In genomic region chr15:88467073-88467934, GRCh38 we compare ENCODE assay signal across 1 cellular context.
TF ChIP-seq lines count a peak whose summit lies in the region.

TSS of gene MRPL46 (minus strand) at chr15:88467388. CDS start at chr15:88467377, 11 bp downstream.
TSS of gene MRPS11 (plus strand) at chr15:88467708. CDS start at chr15:88467718, 10 bp downstream.

TF ChIP-seq in HEK293, 187 proteins besides CTCF, POLR2A, EP300 and RAD21 (continued from another document and continues in another):
- TF ChIP-seq AEBP2 (tag by site-specific recombination; IDR thresholded peaks at IDR 0.05; ENCODE audit: borderline replicate concordance) (no peak), ZNF768 (tag by site-specific recombination; IDR thresholded peaks at IDR 0.05) (no peak), ZNF530 (tag by site-specific recombination; IDR thresholded peaks at IDR 0.05; ENCODE audit: low read depth) (no peak), ZNF747 (tag by site-specific recombination; IDR thresholded peaks at IDR 0.05) (no peak), ZSCAN4 (tag by site-specific recombination; IDR thresholded peaks at IDR 0.05) (no peak), ZBTB11 (tag by site-specific recombination; conservative IDR thresholded peaks at IDR 0.05; ENCODE audit: low read depth) (peak; percentile 55), ZNF610 (tag by site-specific recombination; IDR thresholded peaks at IDR 0.05; ENCODE audit: borderline replicate concordance) (peak; percentile 95), ZBTB26 (tag by site-specific recombination; optimal IDR thresholded peaks at IDR 0.05) (peak; percentile 67), ZNF629 (tag by site-specific recombination; IDR thresholded peaks at IDR 0.05) (peak; percentile 67), ZNF292 (tag by site-specific recombination; IDR thresholded peaks at IDR 0.05; ENCODE audit: borderline replicate concordance, low read depth) (no peak), ZNF138 (tag by site-specific recombination; IDR thresholded peaks at IDR 0.05; ENCODE audit: borderline replicate concordance) (no peak), EGR2 (tag by site-specific recombination; IDR thresholded peaks at IDR 0.05; ENCODE audit: low read depth) (no peak), PRDM10 (tag by site-specific recombination; IDR thresholded peaks at IDR 0.05) (peak; percentile 100), ZNF488 (tag by site-specific recombination; IDR thresholded peaks at IDR 0.05) (no peak), ZNF548 (tag by site-specific recombination; IDR thresholded peaks at IDR 0.05) (no peak), IKZF3 (tag by site-specific recombination; IDR thresholded peaks at IDR 0.05) (peak; percentile 96), ATF2 (tag by site-specific recombination; IDR thresholded peaks at IDR 0.05; ENCODE audit: low read depth) (0 out of 2 replicates have a peak, but pooled peaks have one; percentile 9), ZNF624 (tag by site-specific recombination; IDR thresholded peaks at IDR 0.05) (no peak), ZNF302 (tag by site-specific recombination; IDR thresholded peaks at IDR 0.05; ENCODE audit: low read depth) (no peak), ZNF426 (tag by site-specific recombination; IDR thresholded peaks at IDR 0.05) (no peak), ZIC2 (tag by site-specific recombination; IDR thresholded peaks at IDR 0.05) (no peak), ZBTB44 (tag by site-specific recombination; IDR thresholded peaks at IDR 0.05) (peak; percentile 68), ZNF561 (tag by site-specific recombination; IDR thresholded peaks at IDR 0.05; ENCODE audit: borderline replicate concordance) (peak; percentile 77; the same call in 1 of the 2 replicates), HOXA7 (CRISPR knock-in tag; IDR thresholded peaks at IDR 0.05; ENCODE audit: borderline replicate concordance) (no peak), ZNF514 (tag by site-specific recombination; IDR thresholded peaks at IDR 0.05) (no peak), ZNF350 (tag by site-specific recombination; IDR thresholded peaks at IDR 0.05) (no peak), REPIN1 (tag by site-specific recombination; IDR thresholded peaks at IDR 0.05; ENCODE audit: low read depth) (no peak), YY1 (tag by site-specific recombination; IDR thresholded peaks at IDR 0.05) (peak; percentile 98), KLF9 (tag by site-specific recombination; IDR thresholded peaks at IDR 0.05; ENCODE audit: low read depth) (no peak), ZFP69B (tag by site-specific recombination; IDR thresholded peaks at IDR 0.05) (0 out of 2 replicates have a peak, but pooled peaks have one; percentile 12), ZNF670 (tag by site-specific recombination; IDR thresholded peaks at IDR 0.05; ENCODE audit: low read depth) (no peak), ZSCAN5A (tag by site-specific recombination; IDR thresholded peaks at IDR 0.05) (peak; percentile 56; the same call in 1 of the 2 replicates), ZSCAN30 (tag by site-specific recombination; IDR thresholded peaks at IDR 0.05) (peak; percentile 50; the same call in 1 of the 2 replicates), ZNF146 (tag by site-specific recombination; IDR thresholded peaks at IDR 0.05) (0 out of 2 replicates have a peak, but pooled peaks have one; percentile 23), REST (tag by site-specific recombination; IDR thresholded peaks at IDR 0.05) (peak; percentile 10; the same call in 1 of the 2 replicates), ZNF223 (tag by site-specific recombination; IDR thresholded peaks at IDR 0.05) (0 out of 2 replicates have a peak, but pooled peaks have one; percentile 37), ZSCAN16 (tag by site-specific recombination; IDR thresholded peaks at IDR 0.05) (no peak), KLF16 (tag by site-specific recombination; IDR thresholded peaks at IDR 0.05) (no peak), ZBTB48 (tag by site-specific recombination; IDR thresholded peaks at IDR 0.05) (peak; percentile 96), ZNF157 (tag by site-specific recombination; IDR thresholded peaks at IDR 0.05) (no peak)
